23 cellular contexts compared by ENCODE assay signal in genomic region chrX:63934160-63934559, GRCh38.
"Had no signal": no experiment of that assay in that cellular context is flagged by ENCODE, and none has a peak within 500 bp of the region (broad histone marks: within the 10 kb centered on the region; RNA-seq: fewer than 3 reads in every experiment).

No MANE protein-coding gene starts in this region.

- H3K4me1 Mint-ChIP-seq: naive thymus-derived CD4-positive, alpha-beta T cell; nephron; stimulated activated memory B cell treated with anti-CD40 and anti-IgM and Interleukin-4, amounts not matched to agents 10 μg/mL and 1 μg/mL and 100 μg/mL, for 72 hours had no signal

- H3K9me3 ChIP-seq: left lung, psoas muscle, sigmoid colon, testis, tibial artery, upper lobe of left lung had no signal

- DNase-seq: cortex of kidney; effector memory CD8-positive, alpha-beta T cell; head of caudate nucleus; left cardiac atrium; left lung; midbrain; naive thymus-derived CD4-positive, alpha-beta T cell; nucleus accumbens; psoas muscle; right cardiac atrium; sigmoid colon; stimulated activated CD4-positive, alpha-beta T cell treated with anti-CD3 and anti-CD28 coated beads, Interleukin-2, amount 100 ng/mL, for 24 hours; stimulated activated CD4-positive, alpha-beta T cell treated with anti-CD3 and anti-CD28 coated beads, Interleukin-4, amount 100 ng/mL, for 24 hours; stimulated activated naive CD8-positive, alpha-beta T cell treated with anti-CD3 and anti-CD28 coated beads, Interleukin-15, Interleukin-2, amounts not matched to agents 100 U/mL and 50 U/mL, for 24 hours; substantia nigra; testis; tibial artery; upper lobe of left lung had no signal

- ATAC-seq: effector memory CD8-positive, alpha-beta T cell; left cardiac atrium; left lung; naive thymus-derived CD4-positive, alpha-beta T cell; psoas muscle; right cardiac atrium; stimulated activated memory B cell treated with anti-CD40 and anti-IgM and Interleukin-4, amounts not matched to agents 10 μg/mL and 1 μg/mL and 100 μg/mL, for 72 hours; stimulated activated naive CD8-positive, alpha-beta T cell treated with anti-CD3 and anti-CD28 coated beads, Interleukin-15, Interleukin-2, amounts not matched to agents 100 U/mL and 50 U/mL, for 24 hours had no signal

- H3K4me1 ChIP-seq: left lung, psoas muscle, sigmoid colon, testis, upper lobe of left lung had no signal

- FAIRE-seq: frontal cortex, islet of Langerhans, urothelium cell line had no signal

- H3K27me3 ChIP-seq: left lung, sigmoid colon, testis, tibial artery, upper lobe of left lung had no signal

- H3K4me3 Mint-ChIP-seq: effector memory CD8-positive, alpha-beta T cell; naive thymus-derived CD4-positive, alpha-beta T cell; nephron; stimulated activated memory B cell treated with anti-CD40 and anti-IgM and Interleukin-4, amounts not matched to agents 10 μg/mL and 1 μg/mL and 100 μg/mL, for 72 hours had no signal

- H3K36me3 ChIP-seq: left lung, sigmoid colon, tibial artery, upper lobe of left lung had no signal

- H3K27me3 Mint-ChIP-seq: effector memory CD8-positive, alpha-beta T cell; naive thymus-derived CD4-positive, alpha-beta T cell; stimulated activated memory B cell treated with anti-CD40 and anti-IgM and Interleukin-4, amounts not matched to agents 10 μg/mL and 1 μg/mL and 100 μg/mL, for 72 hours had no signal

- H3K4me3 ChIP-seq: left lung, psoas muscle, sigmoid colon, testis, tibial artery, upper lobe of left lung had no signal

- H3K27ac ChIP-seq: left lung, psoas muscle, sigmoid colon, testis, tibial artery, upper lobe of left lung had no signal

- H3K27ac Mint-ChIP-seq: effector memory CD8-positive, alpha-beta T cell; naive thymus-derived CD4-positive, alpha-beta T cell; nephron; stimulated activated memory B cell treated with anti-CD40 and anti-IgM and Interleukin-4, amounts not matched to agents 10 μg/mL and 1 μg/mL and 100 μg/mL, for 72 hours had no signal

- H3K36me3 Mint-ChIP-seq: stimulated activated memory B cell treated with anti-CD40 and anti-IgM and Interleukin-4, amounts not matched to agents 10 μg/mL and 1 μg/mL and 100 μg/mL, for 72 hours had no signal
